In the genomic region with DNA sequence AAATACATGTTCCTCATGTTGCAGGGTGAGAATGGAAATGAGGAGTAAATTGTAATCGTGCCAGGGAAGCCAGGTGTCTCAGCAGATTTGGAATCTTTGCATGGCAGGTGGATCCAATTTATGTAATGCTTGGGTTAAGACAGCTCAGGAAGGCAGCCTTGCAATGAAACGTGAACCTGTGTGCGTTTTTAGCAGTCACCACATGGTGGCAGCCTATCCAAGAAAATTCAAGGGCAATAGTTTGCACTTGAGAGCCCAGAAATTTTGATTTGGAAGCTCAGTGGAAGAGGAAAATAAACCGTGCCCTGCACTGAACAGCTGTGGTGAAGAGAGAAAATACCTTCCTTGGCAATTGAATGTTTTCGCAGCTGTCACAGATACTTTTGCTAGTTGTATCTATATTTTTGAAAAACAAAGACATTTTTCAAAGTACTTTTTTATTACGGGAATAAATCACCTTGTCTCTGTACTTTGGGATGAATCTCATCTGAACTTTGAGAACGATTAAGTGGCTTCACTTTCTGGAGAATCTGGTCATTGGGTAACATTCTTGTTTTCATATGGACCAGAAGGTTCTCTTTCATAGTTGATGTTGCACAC, we compare ENCODE assay signal across 7 cellular contexts. TPM values are rescaled to one million over a fixed set of nuclear protein-coding genes. Genes with fewer than 3 reads are reported as not detected.
DNase-seq lines count a peak whose midpoint lies in the region; ATAC-seq, FAIRE-seq and TF ChIP-seq lines count a peak whose summit lies in the region.

No MANE protein-coding gene starts in this region.

- H3K4me1 Mint-ChIP-seq in stimulated activated effector memory CD8-positive, alpha-beta T cell treated with anti-CD3 and anti-CD28 coated beads, Interleukin-12 subunit alpha, Interleukin-12 subunit beta, amount 100 ng/mL, for 72 hours = peaks cover 26% of the 10 kb centered on the region

- peaks cover 2% of the 10 kb centered on the region for H3K4me1 ChIP-seq in endothelial cell of umbilical vein (ENCODE audit: control insufficient read depth, extremely low read depth, insufficient read depth, low read length)

- H3K9me3 Mint-ChIP-seq in stimulated activated effector memory CD8-positive, alpha-beta T cell treated with anti-CD3 and anti-CD28 coated beads, Interleukin-12 subunit alpha, Interleukin-12 subunit beta, amount 100 ng/mL, for 72 hours = no peaks in the 10 kb centered on the region

- H3K9me1 ChIP-seq in endothelial cell of umbilical vein (replicated peaks; ENCODE audit: control insufficient read depth, extremely low read depth, insufficient read depth, low read length) = no peaks in the 10 kb centered on the region

- peaks cover 23% of the 10 kb centered on the region for H3K79me2 ChIP-seq in endothelial cell of umbilical vein (ENCODE audit: control insufficient read depth, insufficient read depth, low read length)

- CTCF ChIA-PET in endothelial cell of umbilical vein (lab: Charles Lee) = interaction anchor here (0.6 to 5.5 kb wide), 76 partner anchors 8 to 1447 kb away, joined by 3 to 257 read pairs (median 5); partner anchors contain the start of genes AKAP12, MTHFD1L and RMND1

- no peaks in the 10 kb centered on the region for H3K27me3 ChIP-seq in endothelial cell of umbilical vein (ENCODE audit: control insufficient read depth in 2 of 2, insufficient read depth in 2 of 2, low read length in 2 of 2)

- H3K9ac ChIP-seq in endothelial cell of umbilical vein (replicated peaks; ENCODE audit: extremely low read depth, insufficient read depth, low read length) = no peak overlapping the region

- no peak overlapping the region for H3K4me2 ChIP-seq in endothelial cell of umbilical vein (ENCODE audit: insufficient read depth, low read length)

- H3K36me3 Mint-ChIP-seq in stimulated activated effector memory CD8-positive, alpha-beta T cell treated with anti-CD3 and anti-CD28 coated beads, Interleukin-12 subunit alpha, Interleukin-12 subunit beta, amount 100 ng/mL, for 72 hours = peaks cover 81% of the 10 kb centered on the region

- no peak overlapping the region for H3K4me3 Mint-ChIP-seq in stimulated activated effector memory CD8-positive, alpha-beta T cell treated with anti-CD3 and anti-CD28 coated beads, Interleukin-12 subunit alpha, Interleukin-12 subunit beta, amount 100 ng/mL, for 72 hours

- peak; percentile 48 for ATAC-seq in HG03378 (IDR thresholded peaks at IDR 0.05; ENCODE audit: unreplicated experiment)
- ATAC-seq in stimulated activated effector memory CD8-positive, alpha-beta T cell treated with anti-CD3 and anti-CD28 coated beads, Interleukin-12 subunit alpha, Interleukin-12 subunit beta, amount 100 ng/mL, for 72 hours = peak; percentile 46

- dilution Hi-C loops in endothelial cell of umbilical vein (cut with MboI; ENCODE audit: extremely low pct_ligation_motif_present, low sequenced_read_pairs) = no loop called here

- DNase-seq in NCI-H748 treated with DMSO at 0.1 percent for 48 hours (lab: John Stamatoyannopoulos, UW) = peak; percentile 75
- DNase-seq in activated CD8-positive, alpha-beta memory T cell treated with anti-CD3 and anti-CD28 coated beads for 4 hours (ENCODE audit: low read depth in 2 of 2) = peak; percentile 20 to 23
- DNase-seq in endothelial cell of umbilical vein (ENCODE audit: low read depth, low spot score) = peak; percentile 90
- DNase-seq in mucosa of gallbladder (ENCODE audit: low spot score) = peak; percentile 80
- peak; percentile 47 to 71 for DNase-seq in stimulated activated effector memory CD8-positive, alpha-beta T cell treated with anti-CD3 and anti-CD28 coated beads, Interleukin-12 subunit alpha, Interleukin-12 subunit beta, amount 100 ng/mL, for 72 hours (ENCODE audit: low spot score in 2 of 2)

- FAIRE-seq in endothelial cell of umbilical vein (lab: Jason Lieb, UNC) = peak; percentile 88

- H3K4me3 ChIP-seq in endothelial cell of umbilical vein (replicated peaks in 1 of 3; ENCODE audit: insufficient read depth in 1 of 3, low read depth in 1 of 3, low read length in 3 of 3) = no peak overlapping the region

- intact Hi-C loops in endothelial cell of umbilical vein (cut with micrococcal nuclease) = loop anchor here (1.0 to 10.0 kb wide), 6 partner anchors 120 to 583 kb away; partner anchors contain the start of gene ZBTB2

- peak overlapping the region; percentile 8 for H3K27ac ChIP-seq in endothelial cell of umbilical vein (ENCODE audit: insufficient read depth, low read depth, low read length)

- H3K27ac Mint-ChIP-seq in stimulated activated effector memory CD8-positive, alpha-beta T cell treated with anti-CD3 and anti-CD28 coated beads, Interleukin-12 subunit alpha, Interleukin-12 subunit beta, amount 100 ng/mL, for 72 hours = no peak overlapping the region

- H4K20me1 ChIP-seq in endothelial cell of umbilical vein (replicated peaks; ENCODE audit: control insufficient read depth, extremely low read depth, insufficient read depth, low read length) = no peaks in the 10 kb centered on the region

- POLR2A ChIA-PET in endothelial cell of umbilical vein (lab: Charles Lee) = interaction anchor here (0.5 to 1.2 kb wide), 3 partner anchors 26 to 433 kb away, joined by 3 to 5 read pairs (median 3); partner anchors contain the start of gene MTHFD1L

- BruUV-seq in endothelial cell of umbilical vein (replicated peaks; lab: Mats Ljungman, UMichigan) = no TSS peak

- peaks cover 7 to 8% of the 10 kb centered on the region in 2 experiments for H3K36me3 ChIP-seq in endothelial cell of umbilical vein (ENCODE audit: control insufficient read depth in 2 of 2, extremely low read depth in 1 of 2, insufficient read depth in 2 of 2, low read length in 2 of 2)

- no peaks in the 10 kb centered on the region for H3K9me3 ChIP-seq in endothelial cell of umbilical vein (replicated peaks; ENCODE audit: control insufficient read depth, insufficient read depth, low read length)

- H2AFZ ChIP-seq in endothelial cell of umbilical vein (ENCODE audit: low read depth, low read length) = no peak overlapping the region

- peak; percentile 87 for TF ChIP-seq CTCF in GM12873 (IDR thresholded peaks at IDR 0.05; ENCODE audit: insufficient read depth, low read depth, low read length, missing control alignments)
- peak; percentile 78 to 82 for TF ChIP-seq CTCF in endothelial cell of umbilical vein (IDR thresholded peaks at IDR 0.05; ENCODE audit: extremely low read depth in 1 of 2, insufficient read depth in 1 of 2, low read depth in 1 of 2, low read length in 2 of 2)

- no peak for TF ChIP-seq POLR2A in endothelial cell of umbilical vein (IDR thresholded peaks at IDR 0.05; ENCODE audit: low read depth, low read length)

TF ChIP-seq in endothelial cell of umbilical vein, 7 proteins besides CTCF, POLR2A, EP300 and RAD21:
- TF ChIP-seq POLR2AphosphoS5 (IDR thresholded peaks at IDR 0.05; ENCODE audit: insufficient read depth, low read depth, low read length) (no peak), MYC (IDR thresholded peaks at IDR 0.05; ENCODE audit: low read depth, low read length) (no peak), MAX (IDR thresholded peaks at IDR 0.05; ENCODE audit: insufficient read depth, insufficient read length) (no peak), JUN (IDR thresholded peaks at IDR 0.05; ENCODE audit: borderline replicate concordance, insufficient read depth, insufficient read length, low read depth) (no peak), EZH2 (IDR thresholded peaks at IDR 0.05; ENCODE audit: borderline replicate concordance, low read depth, low read length, severe bottlenecking) (no peak), FOS (IDR thresholded peaks at IDR 0.05; ENCODE audit: borderline replicate concordance, insufficient read depth, low read length) (no peak)

RNA-seq across cellular contexts. Expression of gene MTHFD1L, which starts 26.5 kb away (rescaled TPM):
- 120 and 121 TPM in 2 replicates for total RNA-seq in endothelial cell of umbilical vein
- 31.8 and 40.2 TPM in 2 replicates for polyA plus RNA-seq in endothelial cell of umbilical vein
- polyA plus RNA-seq in endothelial cell of umbilical vein (2011; cell fraction: cytosol; rRNA removed) = 53.2 and 57.9 TPM in 2 replicates
- polyA plus RNA-seq in endothelial cell of umbilical vein (2011; cell fraction: nucleus; rRNA removed) = 76.6 and 82.8 TPM in 2 replicates
- polyA plus RNA-seq in endothelial cell of umbilical vein (2012) = 75.2 and 98.6 TPM in 2 replicates
- polyA minus RNA-seq in endothelial cell of umbilical vein = 65.1 and 70.7 TPM in 2 replicates
- polyA minus RNA-seq in endothelial cell of umbilical vein (2011; cell fraction: cytosol; rRNA and poly(A)+ RNA removed) = 34.5 TPM
- polyA minus RNA-seq in endothelial cell of umbilical vein (2011; cell fraction: nucleus; rRNA and poly(A)+ RNA removed) = 81.5 and 117 TPM in 2 replicates
- 10.7 TPM for total RNA-seq in mucosa of gallbladder

Comparison
In these comparisons a context has a peak if more than half of its experiments do, and no peak if none do; other contexts are left out.
1. DNase-seq: peak in every context shown above with its lines; median percentile 90 in endothelial cell of umbilical vein; 80 in mucosa of gallbladder; 75 in NCI-H748 treated with DMSO at 0.1 percent for 48 hours; 59 in stimulated activated effector memory CD8-positive, alpha-beta T cell treated with anti-CD3 and anti-CD28 coated beads, Interleukin-12 subunit alpha, Interleukin-12 subunit beta, amount 100 ng/mL, for 72 hours; 22 in activated CD8-positive, alpha-beta memory T cell treated with anti-CD3 and anti-CD28 coated beads for 4 hours.
2. RNA of gene MTHFD1L, which starts 26.5 kb away (total RNA-seq): 120 to 121 TPM in endothelial cell of umbilical vein; 10.7 TPM in mucosa of gallbladder (single experiment); every median in the first group is over 10 times any median in the second.